In the genomic region with DNA sequence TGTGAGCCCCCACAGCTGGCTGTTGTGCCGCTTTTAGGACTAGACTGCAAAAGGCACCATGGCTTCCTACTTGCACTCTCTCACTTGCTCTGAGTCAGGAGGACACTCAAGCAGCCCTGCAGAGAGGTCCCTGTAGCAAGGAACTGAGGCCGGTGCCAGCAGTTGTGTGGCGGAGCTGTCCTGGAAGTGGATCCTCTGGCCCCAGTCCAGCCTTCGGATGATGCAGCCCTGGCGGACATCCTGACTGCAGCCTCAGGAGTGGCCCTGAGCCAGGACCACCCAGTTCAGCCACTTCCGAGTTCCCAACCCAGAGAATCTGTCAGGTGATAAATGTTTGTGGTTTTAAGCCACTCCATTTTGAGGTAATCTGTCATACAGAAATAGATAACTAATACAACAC, we compare ENCODE assay signal across 23 cellular contexts. TPM values are rescaled to one million over a fixed set of nuclear protein-coding genes. Genes with fewer than 3 reads are reported as not detected.
DNase-seq lines count a peak whose midpoint lies in the region; ATAC-seq lines count a peak whose summit lies in the region.
"Had no signal": no experiment of that assay in that cellular context is flagged by ENCODE, and none has a peak within 500 bp of the region (broad histone marks: within the 10 kb centered on the region; RNA-seq: fewer than 3 reads in every experiment).

No MANE protein-coding gene starts in this region.

- no peak for ATAC-seq in HG03159 (IDR thresholded peaks at IDR 0.05; ENCODE audit: unreplicated experiment)
- ATAC-seq in GM18873 (IDR thresholded peaks at IDR 0.05; ENCODE audit: low FRiP score, unreplicated experiment), result no peak
- ATAC-seq: A549; gastrocnemius medialis; naive thymus-derived CD4-positive, alpha-beta T cell; Right ventricle myocardium inferior had no signal

- peaks cover 9% of the 10 kb centered on the region for H3K4me1 ChIP-seq in SJSA1 (replicated peaks)
- H3K4me1 ChIP-seq: A549, gastrocnemius medialis, right atrium auricular region had no signal

- H3K27me3 ChIP-seq in SJSA1 (replicated peaks), result peaks cover 8% of the 10 kb centered on the region; the same call in 1 of the 2 replicates
- H3K27me3 ChIP-seq: cardiac muscle cell, right atrium auricular region had no signal

- H3K27ac ChIP-seq in SJSA1, result no peak overlapping the region
- H3K27ac ChIP-seq: A549, cardiac muscle cell, gastrocnemius medialis, right atrium auricular region had no signal

- no peak overlapping the region for H3K4me3 ChIP-seq in SJSA1
- H3K4me3 ChIP-seq: A549, cardiac muscle cell, gastrocnemius medialis, right atrium auricular region had no signal

- DNase-seq in A172 (ENCODE audit: low spot score), result peak; percentile 77
- peak; percentile 48 for DNase-seq in ELR (ENCODE audit: low read depth)
- DNase-seq in SJSA1 (ENCODE audit: low read depth in 1 of 2, low spot score in 2 of 2), result peak; percentile 28 to 74
- DNase-seq in dermis microvascular lymphatic vessel endothelial cell (ENCODE audit: low read depth in 2 of 2), result peak; percentile 10 to 30
- DNase-seq in NCI-H226, result no peak
- DNase-seq in SHP77 (lab: John Stamatoyannopoulos, UW), result no peak
- DNase-seq: activated CD4-positive, alpha-beta T cell treated with anti-CD3 and anti-CD28 coated beads, Interleukin-2, amount 50 U/mL, for 48 hours; activated effector memory CD4-positive, alpha-beta T cell treated with Interleukin-2 at 50 U/mL for 16 hours; CD4-positive, CD25-positive, alpha-beta regulatory T cell; gastrocnemius medialis; naive thymus-derived CD4-positive, alpha-beta T cell; NCI-H1105 treated with DMSO at 0.1 percent for 48 hours; NCI-H69; stimulated activated CD4-positive, alpha-beta T cell treated with anti-CD3 and anti-CD28 coated beads, Interleukin-15, amount 100 ng/mL, for 24 hours had no signal

- H3K36me3 ChIP-seq in SJSA1, result no peaks in the 10 kb centered on the region
- H3K36me3 ChIP-seq: cardiac muscle cell, gastrocnemius medialis, right atrium auricular region had no signal

- no peaks in the 10 kb centered on the region for H3K9me3 ChIP-seq in SJSA1 (replicated peaks)
- H3K9me3 ChIP-seq: A549, gastrocnemius medialis, right atrium auricular region had no signal

RNA-seq across cellular contexts. Expression of a gene that starts 17.5 kb away (rescaled TPM):
- total RNA-seq in A172 (2014; rRNA removed; shearing (Covaris generic)), result not detected in 2 replicates
- not detected in 2 replicates for total RNA-seq in SJSA1 (2014; rRNA removed; shearing (Covaris generic))
- not detected in 2 replicates for total RNA-seq in dermis microvascular lymphatic vessel endothelial cell
- total RNA-seq: CD4-positive, CD25-positive, alpha-beta regulatory T cell; gastrocnemius medialis; naive thymus-derived CD4-positive, alpha-beta T cell; osteocyte; right atrium auricular region; Right ventricle myocardium inferior; T-helper 1 cell treated with Interleukin-12 subunit alpha and Interleukin-12 subunit beta and Interleukin-4 antibody, amounts not matched to agents 30 ng/mL and 1 ng/mL, for 36 hours; urinary bladder had no signal

RNA-seq across cellular contexts. Expression of a gene that starts 53.4 kb away (rescaled TPM):
- total RNA-seq in A172 (2014; rRNA removed; shearing (Covaris generic)), result not detected in 2 replicates
- not detected in 2 replicates for total RNA-seq in SJSA1 (2014; rRNA removed; shearing (Covaris generic))
- total RNA-seq in dermis microvascular lymphatic vessel endothelial cell, result not detected in 2 replicates
- total RNA-seq: CD4-positive, CD25-positive, alpha-beta regulatory T cell; naive thymus-derived CD4-positive, alpha-beta T cell; osteocyte; T-helper 1 cell treated with Interleukin-12 subunit alpha and Interleukin-12 subunit beta and Interleukin-4 antibody, amounts not matched to agents 30 ng/mL and 1 ng/mL, for 36 hours had no signal

Comparison
In these comparisons a context has a peak if more than half of its experiments do, and no peak if none do; other contexts are left out.
1. DNase-seq: peak in A172 (single experiment), ELR (single experiment), SJSA1 (2 of 2) and dermis microvascular lymphatic vessel endothelial cell (2 of 2); none in NCI-H226 (single experiment) and SHP77 (0 of 2).